ENCODE assay signal across 9 cellular contexts in the genomic region with DNA sequence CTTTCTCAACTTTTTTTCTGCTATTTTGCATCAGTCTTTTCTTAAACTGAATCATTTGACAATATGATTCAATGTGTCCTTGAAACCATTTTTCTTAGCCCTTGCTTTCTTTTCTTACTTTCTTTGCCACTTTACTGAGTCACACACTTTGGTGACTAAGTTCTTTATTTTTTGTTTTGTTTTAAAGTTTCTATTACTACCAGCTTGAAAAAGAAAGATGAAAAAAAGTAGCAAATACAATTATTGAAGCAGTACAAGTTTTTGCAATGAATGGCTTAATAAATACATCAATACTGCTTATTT.
DNase-seq lines count a peak whose midpoint lies in the region; ATAC-seq, FAIRE-seq and TF ChIP-seq lines count a peak whose summit lies in the region.
"Had no signal": no experiment of that assay in that cellular context is flagged by ENCODE, and none has a peak within 500 bp of the region (broad histone marks: within the 10 kb centered on the region; RNA-seq: fewer than 3 reads in every experiment).

No MANE protein-coding gene starts in this region.

- H3K4me1 Mint-ChIP-seq in stimulated activated naive B cell treated with anti-CD40 and anti-IgM and Interleukin-4, amounts not matched to agents 10 μg/mL and 1 μg/mL and 100 μg/mL, for 72 hours = peaks cover 52 to 76% of the 10 kb centered on the region in 2 donors

- TF ChIP-seq CTCF in bronchial epithelial cell (IDR thresholded peaks at IDR 0.05; ENCODE audit: insufficient read depth, low read length, severe bottlenecking) = no peak

- H3K27ac Mint-ChIP-seq in stimulated activated naive B cell treated with anti-CD40 and anti-IgM and Interleukin-4, amounts not matched to agents 10 μg/mL and 1 μg/mL and 100 μg/mL, for 72 hours = peak overlapping the region; percentile 68

- intact Hi-C loops in Right ventricle myocardium inferior (cut with DNase I) = no loop called here

- peak overlapping the region; percentile 49 to 68 for H3K4me3 Mint-ChIP-seq in stimulated activated naive B cell treated with anti-CD40 and anti-IgM and Interleukin-4, amounts not matched to agents 10 μg/mL and 1 μg/mL and 100 μg/mL, for 72 hours

- no peaks in the 10 kb centered on the region for H3K36me3 ChIP-seq in bronchial epithelial cell (ENCODE audit: control insufficient read depth, insufficient read depth, low read length)

- ATAC-seq in activated CD4-positive, CD25-positive, alpha-beta regulatory T cell treated with anti-CD3 and anti-CD28 coated beads, Interleukin-2, amount 50 U/mL, for 24 hours = peak; percentile 55
- ATAC-seq in HG03280 (IDR thresholded peaks at IDR 0.05; ENCODE audit: unreplicated experiment) = peak; percentile 42
- no peak for ATAC-seq in stimulated activated naive B cell treated with anti-CD40 and anti-IgM and Interleukin-4, amounts not matched to agents 10 μg/mL and 1 μg/mL and 100 μg/mL, for 72 hours (replicated peaks)
- no peak for ATAC-seq in Right ventricle myocardium inferior

- peaks cover 66 to 69% of the 10 kb centered on the region in 2 donors for H3K36me3 Mint-ChIP-seq in stimulated activated naive B cell treated with anti-CD40 and anti-IgM and Interleukin-4, amounts not matched to agents 10 μg/mL and 1 μg/mL and 100 μg/mL, for 72 hours

- no peaks in the 10 kb centered on the region for H3K27me3 Mint-ChIP-seq in stimulated activated naive B cell treated with anti-CD40 and anti-IgM and Interleukin-4, amounts not matched to agents 10 μg/mL and 1 μg/mL and 100 μg/mL, for 72 hours

- no peak for FAIRE-seq in bronchial epithelial cell (lab: Jason Lieb, UNC)

- peaks cover 1 to 4% of the 10 kb centered on the region in 2 donors for H3K9me3 Mint-ChIP-seq in stimulated activated naive B cell treated with anti-CD40 and anti-IgM and Interleukin-4, amounts not matched to agents 10 μg/mL and 1 μg/mL and 100 μg/mL, for 72 hours

- no peak for DNase-seq in activated CD4-positive, CD25-positive, alpha-beta regulatory T cell treated with anti-CD3 and anti-CD28 coated beads, Interleukin-2, amount 50 U/mL, for 72 hours
- DNase-seq in bronchial epithelial cell (ENCODE audit: low read depth) (peak; percentile 54), 8988T (no peak), Right ventricle myocardium inferior (ENCODE audit: missing footprints) (no peak), superior temporal gyrus (ENCODE audit: extremely low spot score) (no peak)
- no peak for DNase-seq in stimulated activated naive B cell treated with anti-CD40 and anti-IgM and Interleukin-4, amounts not matched to agents 10 μg/mL and 1 μg/mL and 100 μg/mL, for 72 hours
- DNase-seq: MM.1S had no signal

- H3K4me3 ChIP-seq in bronchial epithelial cell (ENCODE audit: low read depth, low read length) = no peak overlapping the region

- no peaks in the 10 kb centered on the region for H3K27me3 ChIP-seq in bronchial epithelial cell (ENCODE audit: control insufficient read depth, insufficient read depth, low read length)

Comparison
In these comparisons a context has a peak if more than half of its experiments do, and no peak if none do; other contexts are left out.
1. ATAC-seq: peak in activated CD4-positive, CD25-positive, alpha-beta regulatory T cell treated with anti-CD3 and anti-CD28 coated beads, Interleukin-2, amount 50 U/mL, for 24 hours (2 of 2) and HG03280 (single experiment); none in stimulated activated naive B cell treated with anti-CD40 and anti-IgM and Interleukin-4, amounts not matched to agents 10 μg/mL and 1 μg/mL and 100 μg/mL, for 72 hours (0 of 2) and Right ventricle myocardium inferior (single experiment).